8 cellular contexts compared by ENCODE assay signal in genomic region chr12:26318661-26319068, GRCh38.
A peak's percentile ranks its signal among the peaks of the same experiment; 100 is the strongest.
DNase-seq lines count a peak whose midpoint lies in the region; ATAC-seq and TF ChIP-seq lines count a peak whose summit lies in the region.

No MANE protein-coding gene starts in this region.

- no peaks in the 10 kb centered on the region for H3K79me2 ChIP-seq in mammary epithelial cell (ENCODE audit: insufficient read depth, low read length)

- DNase-seq in Calu3 (peak; percentile 35), GM20000 (ENCODE audit: low spot score) (peak; percentile 44), mammary epithelial cell (peak; percentile 92), NCI-H1105 treated with DMSO at 0.1 percent for 48 hours (lab: John Stamatoyannopoulos, UW) (no peak), NOMO-1 (lab: John Stamatoyannopoulos, UW; ENCODE audit: unreplicated experiment in 2 of 2) (no peak), SIG-M5 treated with dmso at 0.1 percent for 504 hours (lab: John Stamatoyannopoulos, UW; ENCODE audit: unreplicated experiment) (no peak)

- intact Hi-C loops in Calu3 (cut with micrococcal nuclease; ENCODE audit: unreplicated experiment) (no loop called here), mammary epithelial cell (cut with micrococcal nuclease) (loop anchor here (1.0 to 5.0 kb wide), 5 partner anchors 44 to 195 kb away; no protein-coding TSS in a partner anchor)

- dilution Hi-C loops in mammary epithelial cell (cut with HindIII; ENCODE audit: low sequenced_read_pairs): loop anchor here (5.0 kb wide), 1 partner anchor 49 kb away; no protein-coding TSS in a partner anchor

- H3K4me3 Mint-ChIP-seq in Calu3 (ENCODE audit: low read depth, unreplicated experiment): no peak overlapping the region

- CTCF ChIA-PET in Calu3 (lab: Charles Lee): interaction anchor here (0.6 to 1.5 kb wide), 5 partner anchors 18 to 1112 kb away, joined by 3 read pairs; no protein-coding TSS in a partner anchor
- CTCF ChIA-PET in mammary epithelial cell (lab: Charles Lee; ENCODE audit: low non-redundant PET): interaction anchor here (0.6 kb wide), 1 partner anchor 383 kb away, joined by 3 read pairs; no protein-coding TSS in a partner anchor

- 15% methylated on average over 5 of the region's 5 CpGs for WGBS in mammary epithelial cell (ENCODE audit: low coverage, missing lambda C conversion rate)
- 60% methylated on average over 3 of the region's 5 CpGs; no CpG with 5 or more reads in 1 of the 2 experiments for WGBS in mesodermal cell (ENCODE audit: insufficient coverage in 2 of 2), 2 experiments

- peak overlapping the region; percentile 10 for H3K27ac Mint-ChIP-seq in Calu3 (ENCODE audit: unreplicated experiment)

- peak; percentile 93 for ATAC-seq in HG03460 (IDR thresholded peaks at IDR 0.05; ENCODE audit: unreplicated experiment)

- H3K4me1 ChIP-seq in mammary epithelial cell (ENCODE audit: insufficient read depth, low read length) (peaks cover 33% of the 10 kb centered on the region), mesodermal cell (ENCODE audit: control insufficient read depth, insufficient read depth, low read length, poor library complexity, severe bottlenecking) (peaks cover 11% of the 10 kb centered on the region)

- H3K36me3 ChIP-seq in mammary epithelial cell (ENCODE audit: insufficient read depth, low read length) (no peaks in the 10 kb centered on the region), mesodermal cell (ENCODE audit: control insufficient read depth, insufficient read depth, low read length) (no peaks in the 10 kb centered on the region)

- H4K20me1 ChIP-seq in mammary epithelial cell (ENCODE audit: insufficient read depth, low read length): no peaks in the 10 kb centered on the region

- no peaks in the 10 kb centered on the region for H3K27me3 ChIP-seq in mammary epithelial cell (ENCODE audit: insufficient read depth, low read length)

- H3K4me3 ChIP-seq in mammary epithelial cell (replicated peaks in 1 of 3; ENCODE audit: insufficient read depth in 1 of 3, low read depth in 2 of 3, low read length in 3 of 3) (peak overlapping the region in 2 of 3 experiments; percentile 7 to 22), mesodermal cell (ENCODE audit: extremely low read depth, insufficient read depth, low read length, poor library complexity, severe bottlenecking) (no peak overlapping the region)

- peak overlapping the region; percentile 73 for H3K4me2 ChIP-seq in mammary epithelial cell (ENCODE audit: insufficient read depth, low read depth, low read length)

- no peaks in the 10 kb centered on the region for H3K36me3 Mint-ChIP-seq in Calu3 (ENCODE audit: insufficient read depth, unreplicated experiment)

- H3K27me3 Mint-ChIP-seq in Calu3 (ENCODE audit: unreplicated experiment): no peaks in the 10 kb centered on the region

- BruUV-seq in Calu3 (replicated peaks; lab: Mats Ljungman, UMichigan): no TSS peak
- no TSS peak for BruUV-seq in mammary epithelial cell (replicated peaks; lab: Mats Ljungman, UMichigan)

- peak overlapping the region; percentile 79 for H3K9ac ChIP-seq in mammary epithelial cell (ENCODE audit: insufficient read depth, low read length)

- TF ChIP-seq CTCF in Calu3 (IDR thresholded peaks at IDR 0.05; ENCODE audit: unreplicated experiment) (no peak), GM20000 (IDR thresholded peaks at IDR 0.05; ENCODE audit: extremely low read depth, missing control alignments) (no peak), mammary epithelial cell (conservative IDR thresholded peaks at IDR 0.05 in 1 of 2, IDR thresholded peaks at IDR 0.05 in 1 of 2; ENCODE audit: extremely low read depth in 1 of 2, insufficient read depth in 1 of 2, low read depth in 1 of 2, low read length in 2 of 2) (no peak)

- H3K27ac ChIP-seq in mammary epithelial cell (ENCODE audit: insufficient read depth, low read depth, low read length) (peak overlapping the region; percentile 97), mesodermal cell (ENCODE audit: low read depth, low read length, severe bottlenecking) (peak overlapping the region; percentile 56)

- H3K9me3 ChIP-seq in mammary epithelial cell (replicated peaks; ENCODE audit: insufficient read depth, low read length): peaks cover 4% of the 10 kb centered on the region
- peaks cover 8% of the 10 kb centered on the region for H3K9me3 ChIP-seq in mesodermal cell (ENCODE audit: control insufficient read depth, low read length)

- in situ Hi-C loops in mammary epithelial cell (cut with MboI; ENCODE audit: low sequenced_read_pairs in 2 of 2): no loop called here

- peaks cover 13% of the 10 kb centered on the region for H3K9me3 Mint-ChIP-seq in Calu3 (ENCODE audit: low read depth, unreplicated experiment)

- peak overlapping the region; percentile 29 for H2AFZ ChIP-seq in mammary epithelial cell (ENCODE audit: low read depth, low read length)

- H3K4me1 Mint-ChIP-seq in Calu3 (ENCODE audit: low read depth, unreplicated experiment): peaks cover 16% of the 10 kb centered on the region

Comparison
In these comparisons a context has a peak if more than half of its experiments do, and no peak if none do; other contexts are left out.
1. DNase-seq: peak in Calu3 (single experiment), GM20000 (single experiment) and mammary epithelial cell (single experiment); none in NCI-H1105 treated with DMSO at 0.1 percent for 48 hours (single experiment), NOMO-1 (0 of 2) and SIG-M5 treated with dmso at 0.1 percent for 504 hours (single experiment).